11 cellular contexts compared by ENCODE assay signal in genomic region chr3:103127737-103128136, GRCh38.
DNase-seq lines count a peak whose midpoint lies in the region; ATAC-seq and TF ChIP-seq lines count a peak whose summit lies in the region.
"Had no signal": no experiment of that assay in that cellular context is flagged by ENCODE, and none has a peak within 500 bp of the region (broad histone marks: within the 10 kb centered on the region; RNA-seq: fewer than 3 reads in every experiment).

No MANE protein-coding gene starts in this region.

- no peak overlapping the region for H3K4me3 Mint-ChIP-seq in naive thymus-derived CD4-positive, alpha-beta T cell
- H3K4me3 Mint-ChIP-seq: activated naive CD4-positive, alpha-beta T cell treated with anti-CD3 and anti-CD28 coated beads, Interleukin-2, amount 50 U/mL, for 24 hours had no signal

- no peaks in the 10 kb centered on the region for H3K36me3 ChIP-seq in naive thymus-derived CD4-positive, alpha-beta T cell (ENCODE audit: control insufficient read depth in 2 of 3, insufficient read depth in 3 of 3, low read length in 3 of 3)
- H3K36me3 ChIP-seq: thoracic aorta had no signal

- no peaks in the 10 kb centered on the region for H3K27me3 ChIP-seq in naive thymus-derived CD4-positive, alpha-beta T cell (ENCODE audit: control insufficient read depth in 2 of 2, insufficient read depth in 2 of 2, low read length in 2 of 2)

- ATAC-seq in GM18867 (IDR thresholded peaks at IDR 0.05; ENCODE audit: unreplicated experiment): peak; percentile 93
- peak; percentile 94 for ATAC-seq in GM21619 (IDR thresholded peaks at IDR 0.05; ENCODE audit: unreplicated experiment)
- ATAC-seq in HG03342 (IDR thresholded peaks at IDR 0.05; ENCODE audit: unreplicated experiment): peak; percentile 92
- no peak for ATAC-seq in naive thymus-derived CD4-positive, alpha-beta T cell

- H3K4me1 ChIP-seq in naive thymus-derived CD4-positive, alpha-beta T cell (ENCODE audit: control insufficient read depth in 2 of 2, insufficient read depth in 2 of 2, low read length in 2 of 2): no peaks in the 10 kb centered on the region

- POLR2A ChIA-PET in naive thymus-derived CD4-positive, alpha-beta T cell (lab: Charles Lee): no interaction called here

- intact Hi-C loops in naive thymus-derived CD4-positive, alpha-beta T cell (cut with micrococcal nuclease): no loop called here

- H3K9me3 ChIP-seq in naive thymus-derived CD4-positive, alpha-beta T cell (ENCODE audit: control insufficient read depth in 2 of 3, low read length in 3 of 3): no peaks in the 10 kb centered on the region
- H3K9me3 ChIP-seq: thoracic aorta had no signal

- peak; percentile 38 for DNase-seq in epithelial cell of proximal tubule (ENCODE audit: low read depth)
- DNase-seq in naive thymus-derived CD4-positive, alpha-beta T cell: no peak
- DNase-seq in NCI-H187 (lab: John Stamatoyannopoulos, UW): no peak
- no peak for DNase-seq in activated CD8-positive, alpha-beta memory T cell treated with anti-CD3 and anti-CD28 coated beads, Interleukin-2, amount 50 U/mL, for 4 hours
- no peak for DNase-seq in activated gamma-delta T cell (lab: John Stamatoyannopoulos, UW)
- DNase-seq: mesendoderm had no signal

- peaks cover 0 to 3% (median 0%) of the 10 kb centered on the region in 5 donors for H3K36me3 Mint-ChIP-seq in naive thymus-derived CD4-positive, alpha-beta T cell
- H3K36me3 Mint-ChIP-seq: activated naive CD4-positive, alpha-beta T cell treated with anti-CD3 and anti-CD28 coated beads, Interleukin-2, amount 50 U/mL, for 24 hours had no signal

- no peak for TF ChIP-seq CTCF in epithelial cell of proximal tubule (conservative IDR thresholded peaks at IDR 0.05; ENCODE audit: low read depth, low read length)

- H3K27ac ChIP-seq in naive thymus-derived CD4-positive, alpha-beta T cell (ENCODE audit: low read depth, low read length): no peak overlapping the region
- H3K27ac ChIP-seq: thoracic aorta had no signal

- H3K27ac Mint-ChIP-seq in naive thymus-derived CD4-positive, alpha-beta T cell: no peak overlapping the region
- H3K27ac Mint-ChIP-seq: activated naive CD4-positive, alpha-beta T cell treated with anti-CD3 and anti-CD28 coated beads, Interleukin-2, amount 50 U/mL, for 24 hours had no signal

- H3K4me3 ChIP-seq in epithelial cell of proximal tubule (ENCODE audit: low read depth, low read length): no peak overlapping the region
- no peak overlapping the region for H3K4me3 ChIP-seq in naive thymus-derived CD4-positive, alpha-beta T cell (ENCODE audit: low read length)
- H3K4me3 ChIP-seq: thoracic aorta had no signal

- H3K9me3 Mint-ChIP-seq in naive thymus-derived CD4-positive, alpha-beta T cell: peaks cover 0 to 7% (median 0%) of the 10 kb centered on the region in 11 donors

- CTCF ChIA-PET in naive thymus-derived CD4-positive, alpha-beta T cell (lab: Charles Lee): no interaction called here

- H3K27me3 Mint-ChIP-seq in naive thymus-derived CD4-positive, alpha-beta T cell: no peaks in the 10 kb centered on the region
- H3K27me3 Mint-ChIP-seq: activated naive CD4-positive, alpha-beta T cell treated with anti-CD3 and anti-CD28 coated beads, Interleukin-2, amount 50 U/mL, for 24 hours had no signal

- H3K4me1 Mint-ChIP-seq in naive thymus-derived CD4-positive, alpha-beta T cell: no peaks in the 10 kb centered on the region
- H3K4me1 Mint-ChIP-seq: activated naive CD4-positive, alpha-beta T cell treated with anti-CD3 and anti-CD28 coated beads, Interleukin-2, amount 50 U/mL, for 24 hours had no signal
